1 cellular context compared by ENCODE assay signal in genomic region chr2:176174850-176175728, GRCh38.
TF ChIP-seq lines count a peak whose summit lies in the region.

No MANE protein-coding gene starts in this region.

TF ChIP-seq in K562, 482 proteins besides CTCF, POLR2A, EP300 and RAD21:
- TF ChIP-seq, protein P1, sequence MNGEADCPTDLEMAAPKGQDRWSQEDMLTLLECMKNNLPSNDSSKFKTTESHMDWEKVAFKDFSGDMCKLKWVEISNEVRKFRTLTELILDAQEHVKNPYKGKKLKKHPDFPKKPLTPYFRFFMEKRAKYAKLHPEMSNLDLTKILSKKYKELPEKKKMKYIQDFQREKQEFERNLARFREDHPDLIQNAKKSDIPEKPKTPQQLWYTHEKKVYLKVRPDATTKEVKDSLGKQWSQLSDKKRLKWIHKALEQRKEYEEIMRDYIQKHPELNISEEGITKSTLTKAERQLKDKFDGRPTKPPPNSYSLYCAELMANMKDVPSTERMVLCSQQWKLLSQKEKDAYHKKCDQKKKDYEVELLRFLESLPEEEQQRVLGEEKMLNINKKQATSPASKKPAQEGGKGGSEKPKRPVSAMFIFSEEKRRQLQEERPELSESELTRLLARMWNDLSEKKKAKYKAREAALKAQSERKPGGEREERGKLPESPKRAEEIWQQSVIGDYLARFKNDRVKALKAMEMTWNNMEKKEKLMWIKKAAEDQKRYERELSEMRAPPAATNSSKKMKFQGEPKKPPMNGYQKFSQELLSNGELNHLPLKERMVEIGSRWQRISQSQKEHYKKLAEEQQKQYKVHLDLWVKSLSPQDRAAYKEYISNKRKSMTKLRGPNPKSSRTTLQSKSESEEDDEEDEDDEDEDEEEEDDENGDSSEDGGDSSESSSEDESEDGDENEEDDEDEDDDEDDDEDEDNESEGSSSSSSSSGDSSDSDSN (IDR thresholded peaks at IDR 0.05; ENCODE audit: borderline replicate concordance in 1 of 2, low read depth in 2 of 2, low read length in 2 of 2), result peak in 1 of 2 experiments; percentile 67; a peak in 1 of 4 replicates
- TF ChIP-seq ADNP (tag; IDR thresholded peaks at IDR 0.05) (no peak), XRCC4 (IDR thresholded peaks at IDR 0.05; ENCODE audit: extremely low read depth, insufficient read depth, insufficient read length) (no peak), XRCC5 (IDR thresholded peaks at IDR 0.05; ENCODE audit: low read depth, low read length) (no peak), MCM5 (IDR thresholded peaks at IDR 0.05; ENCODE audit: low read depth) (no peak), SMAD4 (CRISPR knock-in tag; conservative IDR thresholded peaks at IDR 0.05) (0 out of 2 replicates have a peak, but pooled peaks have one; percentile 42), RAD51 (IDR thresholded peaks at IDR 0.05; ENCODE audit: borderline replicate concordance, low read depth) (no peak), EGR1 (conservative IDR thresholded peaks at IDR 0.05) (peak; percentile 36; the same call in 1 of the 2 replicates), CBFB (CRISPR knock-in tag; IDR thresholded peaks at IDR 0.05) (no peak), BRD4 (IDR thresholded peaks at IDR 0.05) (no peak), KDM1A (IDR thresholded peaks at IDR 0.05) (peak in 1 of 2 experiments; percentile 39; a peak in 1 of 4 replicates)
- TF ChIP-seq, protein P2, sequence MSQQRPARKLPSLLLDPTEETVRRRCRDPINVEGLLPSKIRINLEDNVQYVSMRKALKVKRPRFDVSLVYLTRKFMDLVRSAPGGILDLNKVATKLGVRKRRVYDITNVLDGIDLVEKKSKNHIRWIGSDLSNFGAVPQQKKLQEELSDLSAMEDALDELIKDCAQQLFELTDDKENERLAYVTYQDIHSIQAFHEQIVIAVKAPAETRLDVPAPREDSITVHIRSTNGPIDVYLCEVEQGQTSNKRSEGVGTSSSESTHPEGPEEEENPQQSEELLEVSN (IDR thresholded peaks at IDR 0.05; ENCODE audit: borderline replicate concordance in 1 of 2, extremely low read depth in 1 of 2, insufficient read depth in 1 of 2, insufficient read length in 1 of 2, low read depth in 1 of 2, low read length in 1 of 2, poor library complexity in 1 of 2, severe bottlenecking in 1 of 2), result no peak
